1 cellular context compared by ENCODE assay signal in genomic region chr2:239315308-239315707, GRCh38.
A peak's percentile ranks its signal among the peaks of the same experiment; 100 is the strongest.
TF ChIP-seq lines count a peak whose summit lies in the region.

No MANE protein-coding gene starts in this region.

TF ChIP-seq in GM12878, 131 proteins besides CTCF, POLR2A, EP300 and RAD21 (continued from another document and continues in another):
- no peak for TF ChIP-seq ZBTB11 (CRISPR knock-in tag; IDR thresholded peaks at IDR 0.05)
- no peak for TF ChIP-seq NFXL1 (IDR thresholded peaks at IDR 0.05; ENCODE audit: borderline replicate concordance)
- TF ChIP-seq YY1 (IDR thresholded peaks at IDR 0.05; ENCODE audit: low read depth, low read length), result no peak
- TF ChIP-seq JUND (IDR thresholded peaks at IDR 0.05; ENCODE audit: low read depth, low read length), result no peak
- TF ChIP-seq CEBPZ (IDR thresholded peaks at IDR 0.05; ENCODE audit: low read depth, low read length), result no peak
- TF ChIP-seq IKZF2 (IDR thresholded peaks at IDR 0.05), result peak; percentile 30 to 46; a peak in 2 of 4 replicates
- no peak for TF ChIP-seq TAF1 (IDR thresholded peaks at IDR 0.05; ENCODE audit: borderline replicate concordance, low read depth, low read length)
- no peak for TF ChIP-seq GABPA (IDR thresholded peaks at IDR 0.05; ENCODE audit: low read depth)
- peak; percentile 67 for TF ChIP-seq RUNX3 (IDR thresholded peaks at IDR 0.05; ENCODE audit: low read length)
- TF ChIP-seq SMC3 (IDR thresholded peaks at IDR 0.05; ENCODE audit: borderline replicate concordance, low read length), result no peak
- TF ChIP-seq, protein P1, sequence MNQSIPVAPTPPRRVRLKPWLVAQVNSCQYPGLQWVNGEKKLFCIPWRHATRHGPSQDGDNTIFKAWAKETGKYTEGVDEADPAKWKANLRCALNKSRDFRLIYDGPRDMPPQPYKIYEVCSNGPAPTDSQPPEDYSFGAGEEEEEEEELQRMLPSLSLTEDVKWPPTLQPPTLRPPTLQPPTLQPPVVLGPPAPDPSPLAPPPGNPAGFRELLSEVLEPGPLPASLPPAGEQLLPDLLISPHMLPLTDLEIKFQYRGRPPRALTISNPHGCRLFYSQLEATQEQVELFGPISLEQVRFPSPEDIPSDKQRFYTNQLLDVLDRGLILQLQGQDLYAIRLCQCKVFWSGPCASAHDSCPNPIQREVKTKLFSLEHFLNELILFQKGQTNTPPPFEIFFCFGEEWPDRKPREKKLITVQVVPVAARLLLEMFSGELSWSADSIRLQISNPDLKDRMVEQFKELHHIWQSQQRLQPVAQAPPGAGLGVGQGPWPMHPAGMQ (IDR thresholded peaks at IDR 0.05; ENCODE audit: borderline replicate concordance), result no peak
- no peak for TF ChIP-seq SKIL (IDR thresholded peaks at IDR 0.05; ENCODE audit: low read depth, poor library complexity, severe bottlenecking)
- peak in 1 of 2 experiments; percentile 52; a peak in 1 of 4 replicates for TF ChIP-seq BHLHE40 (IDR thresholded peaks at IDR 0.05; ENCODE audit: borderline replicate concordance in 1 of 2, low read depth in 2 of 2, low read length in 1 of 2)
- peak; percentile 22; the same call in 1 of the 2 replicates for TF ChIP-seq IKZF1 (conservative IDR thresholded peaks at IDR 0.05)
- peak; percentile 30; the same call in 1 of the 2 replicates for TF ChIP-seq ZNF687 (IDR thresholded peaks at IDR 0.05)
- TF ChIP-seq, protein P2, sequence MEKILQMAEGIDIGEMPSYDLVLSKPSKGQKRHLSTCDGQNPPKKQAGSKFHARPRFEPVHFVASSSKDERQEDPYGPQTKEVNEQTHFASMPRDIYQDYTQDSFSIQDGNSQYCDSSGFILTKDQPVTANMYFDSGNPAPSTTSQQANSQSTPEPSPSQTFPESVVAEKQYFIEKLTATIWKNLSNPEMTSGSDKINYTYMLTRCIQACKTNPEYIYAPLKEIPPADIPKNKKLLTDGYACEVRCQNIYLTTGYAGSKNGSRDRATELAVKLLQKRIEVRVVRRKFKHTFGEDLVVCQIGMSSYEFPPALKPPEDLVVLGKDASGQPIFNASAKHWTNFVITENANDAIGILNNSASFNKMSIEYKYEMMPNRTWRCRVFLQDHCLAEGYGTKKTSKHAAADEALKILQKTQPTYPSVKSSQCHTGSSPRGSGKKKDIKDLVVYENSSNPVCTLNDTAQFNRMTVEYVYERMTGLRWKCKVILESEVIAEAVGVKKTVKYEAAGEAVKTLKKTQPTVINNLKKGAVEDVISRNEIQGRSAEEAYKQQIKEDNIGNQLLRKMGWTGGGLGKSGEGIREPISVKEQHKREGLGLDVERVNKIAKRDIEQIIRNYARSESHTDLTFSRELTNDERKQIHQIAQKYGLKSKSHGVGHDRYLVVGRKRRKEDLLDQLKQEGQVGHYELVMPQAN (conservative IDR thresholded peaks at IDR 0.05), result no peak
- TF ChIP-seq HSF1 (IDR thresholded peaks at IDR 0.05; ENCODE audit: low read depth, low read length), result no peak
- no peak for TF ChIP-seq ZBED1 (IDR thresholded peaks at IDR 0.05; ENCODE audit: borderline replicate concordance)
- peak; percentile 19; the same call in 1 of the 2 replicates for TF ChIP-seq CREM (IDR thresholded peaks at IDR 0.05; ENCODE audit: low read depth)
- TF ChIP-seq NR2C1 (IDR thresholded peaks at IDR 0.05), result no peak
- TF ChIP-seq, protein P3, sequence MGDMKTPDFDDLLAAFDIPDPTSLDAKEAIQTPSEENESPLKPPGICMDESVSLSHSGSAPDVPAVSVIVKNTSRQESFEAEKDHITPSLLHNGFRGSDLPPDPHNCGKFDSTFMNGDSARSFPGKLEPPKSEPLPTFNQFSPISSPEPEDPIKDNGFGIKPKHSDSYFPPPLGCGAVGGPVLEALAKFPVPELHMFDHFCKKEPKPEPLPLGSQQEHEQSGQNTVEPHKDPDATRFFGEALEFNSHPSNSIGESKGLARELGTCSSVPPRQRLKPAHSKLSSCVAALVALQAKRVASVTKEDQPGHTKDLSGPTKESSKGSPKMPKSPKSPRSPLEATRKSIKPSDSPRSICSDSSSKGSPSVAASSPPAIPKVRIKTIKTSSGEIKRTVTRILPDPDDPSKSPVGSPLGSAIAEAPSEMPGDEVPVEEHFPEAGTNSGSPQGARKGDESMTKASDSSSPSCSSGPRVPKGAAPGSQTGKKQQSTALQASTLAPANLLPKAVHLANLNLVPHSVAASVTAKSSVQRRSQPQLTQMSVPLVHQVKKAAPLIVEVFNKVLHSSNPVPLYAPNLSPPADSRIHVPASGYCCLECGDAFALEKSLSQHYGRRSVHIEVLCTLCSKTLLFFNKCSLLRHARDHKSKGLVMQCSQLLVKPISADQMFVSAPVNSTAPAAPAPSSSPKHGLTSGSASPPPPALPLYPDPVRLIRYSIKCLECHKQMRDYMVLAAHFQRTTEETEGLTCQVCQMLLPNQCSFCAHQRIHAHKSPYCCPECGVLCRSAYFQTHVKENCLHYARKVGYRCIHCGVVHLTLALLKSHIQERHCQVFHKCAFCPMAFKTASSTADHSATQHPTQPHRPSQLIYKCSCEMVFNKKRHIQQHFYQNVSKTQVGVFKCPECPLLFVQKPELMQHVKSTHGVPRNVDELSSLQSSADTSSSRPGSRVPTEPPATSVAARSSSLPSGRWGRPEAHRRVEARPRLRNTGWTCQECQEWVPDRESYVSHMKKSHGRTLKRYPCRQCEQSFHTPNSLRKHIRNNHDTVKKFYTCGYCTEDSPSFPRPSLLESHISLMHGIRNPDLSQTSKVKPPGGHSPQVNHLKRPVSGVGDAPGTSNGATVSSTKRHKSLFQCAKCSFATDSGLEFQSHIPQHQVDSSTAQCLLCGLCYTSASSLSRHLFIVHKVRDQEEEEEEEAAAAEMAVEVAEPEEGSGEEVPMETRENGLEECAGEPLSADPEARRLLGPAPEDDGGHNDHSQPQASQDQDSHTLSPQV (IDR thresholded peaks at IDR 0.05), result no peak
- no peak for TF ChIP-seq TCF7 (IDR thresholded peaks at IDR 0.05; ENCODE audit: borderline replicate concordance)
- TF ChIP-seq MAX (IDR thresholded peaks at IDR 0.05; ENCODE audit: low read depth, low read length), result no peak
- TF ChIP-seq SIX5 (IDR thresholded peaks at IDR 0.05; ENCODE audit: low read depth, low read length, severe bottlenecking), result no peak
- TF ChIP-seq HDAC2 (IDR thresholded peaks at IDR 0.05), result no peak
- no peak for TF ChIP-seq MTA3 (IDR thresholded peaks at IDR 0.05; ENCODE audit: borderline replicate concordance, low read length)
- no peak for TF ChIP-seq RCOR1 (conservative IDR thresholded peaks at IDR 0.05; ENCODE audit: low read depth, low read length)
- no peak for TF ChIP-seq MEF2B (IDR thresholded peaks at IDR 0.05; ENCODE audit: partially characterized antibody, poor library complexity, severe bottlenecking)
- TF ChIP-seq ASH2L (IDR thresholded peaks at IDR 0.05; ENCODE audit: borderline replicate concordance, low read depth), result no peak
- TF ChIP-seq SUPT20H (IDR thresholded peaks at IDR 0.05; ENCODE audit: borderline replicate concordance, control insufficient read depth, low read depth, low read length), result no peak
- no peak for TF ChIP-seq TCF3 (IDR thresholded peaks at IDR 0.05; ENCODE audit: borderline replicate concordance, insufficient read depth, low read depth, low read length)
